ENCODE assay signal across 1 cellular context in the genomic region with DNA sequence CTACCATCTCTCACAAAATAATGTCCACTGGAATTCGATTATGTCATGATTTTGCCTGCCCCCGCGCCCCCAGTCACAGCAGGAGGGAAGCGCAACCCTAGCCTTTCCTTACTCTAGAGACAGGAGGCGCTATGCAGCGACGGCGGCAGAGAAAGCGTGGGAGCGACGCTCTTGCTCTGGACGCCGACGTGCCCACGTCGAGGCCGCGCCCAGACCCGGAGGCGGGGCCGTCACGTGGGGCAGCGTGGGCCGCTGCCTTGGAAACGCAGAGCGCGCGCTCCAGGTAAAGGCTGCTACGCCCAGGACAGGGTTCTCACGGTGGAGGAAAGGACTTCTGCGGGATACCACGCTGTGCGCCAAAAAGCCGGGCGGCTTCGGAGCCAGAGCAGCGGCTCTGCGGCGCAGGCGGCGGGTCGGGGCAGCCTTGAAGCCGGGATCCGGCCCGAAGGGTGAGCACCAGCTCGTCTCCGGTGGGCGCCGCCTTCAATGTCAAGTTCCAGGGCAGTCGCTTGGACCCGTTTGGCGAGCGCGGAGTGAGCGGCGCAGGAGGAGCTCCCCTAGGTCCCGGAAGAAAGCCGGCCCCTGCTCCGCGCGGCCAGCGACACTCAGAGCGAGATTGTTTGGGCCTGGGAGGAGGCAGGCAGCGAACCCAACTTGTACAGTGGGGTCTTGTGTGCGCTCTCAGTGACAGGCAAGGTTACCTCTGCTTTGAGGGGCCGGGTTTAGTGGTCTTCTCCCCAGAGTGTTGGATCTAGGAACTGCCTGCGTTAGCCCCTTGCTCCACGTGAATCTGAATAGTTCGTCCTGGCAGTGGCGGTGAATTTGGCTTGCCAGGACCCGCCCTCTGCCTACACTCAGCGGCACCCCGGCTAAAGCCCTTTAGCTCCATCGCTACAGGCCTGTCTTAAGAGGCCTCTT.
TF ChIP-seq lines count a peak whose summit lies in the region.

No MANE protein-coding gene starts in this region.

TF ChIP-seq in WTC11, 78 proteins besides CTCF, POLR2A, EP300 and RAD21 (continued from another document):
- TF ChIP-seq MXD4 (CRISPR knock-in tag; IDR thresholded peaks at IDR 0.05; ENCODE audit: borderline replicate concordance), result no peak
- no peak for TF ChIP-seq SOX15 (CRISPR knock-in tag; IDR thresholded peaks at IDR 0.05)
